ENCODE assay signal across 8 cellular contexts in the genomic region with DNA sequence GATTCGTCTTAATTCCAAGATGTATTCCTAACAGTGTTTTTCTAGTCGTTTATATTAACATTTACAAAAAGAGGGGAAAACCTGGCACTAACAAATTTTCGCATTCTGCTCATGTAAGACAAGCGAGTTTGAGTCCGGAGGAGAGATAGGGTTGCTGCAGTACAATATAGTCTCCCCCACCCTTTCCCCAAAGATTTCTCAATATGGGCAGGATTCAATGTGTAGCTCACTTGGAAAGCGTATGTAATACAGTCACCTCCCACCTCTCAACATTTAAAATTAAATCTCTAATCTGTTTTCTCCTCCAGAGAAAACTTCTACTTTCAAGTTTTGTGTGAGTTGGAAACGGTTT. TPM values are rescaled to one million over a fixed set of nuclear protein-coding genes. Genes with fewer than 3 reads are reported as not detected.
DNase-seq lines count a peak whose midpoint lies in the region; ATAC-seq and TF ChIP-seq lines count a peak whose summit lies in the region.

No MANE protein-coding gene starts in this region.

- DNase-seq in NCI-H526 treated with DMSO at 0.1 percent for 48 hours (lab: John Stamatoyannopoulos, UW) (peak; percentile 20), caudate nucleus (lab: John Stamatoyannopoulos, UW) (no peak), left lobe of liver (ENCODE audit: low spot score) (no peak), thoracic aorta (ENCODE audit: low spot score) (no peak), NCI-H1930 (lab: John Stamatoyannopoulos, UW) (no peak)

- H3K4me1 ChIP-seq in ES-I3 (ENCODE audit: insufficient read depth, low read length), result peaks cover 9% of the 10 kb centered on the region
- H3K4me1 ChIP-seq in thoracic aorta (ENCODE audit: control insufficient read depth in 1 of 2, low read depth in 2 of 2), result peaks cover 0 to 28% of the 10 kb centered on the region in 2 donors

- peak overlapping the region; percentile 96 for H3K4me3 ChIP-seq in thoracic aorta

- TF ChIP-seq CTCF in thoracic aorta (IDR thresholded peaks at IDR 0.05), result no peak

- H3K27me3 ChIP-seq in thoracic aorta (replicated peaks; ENCODE audit: insufficient read depth), result no peaks in the 10 kb centered on the region

- H3K9me3 ChIP-seq in ES-I3 (ENCODE audit: control insufficient read depth, insufficient read depth, low read length), result no peaks in the 10 kb centered on the region
- H3K9me3 ChIP-seq in thoracic aorta, result no peaks in the 10 kb centered on the region

- peak overlapping the region; percentile 50; the same call in 1 of the 2 replicates for H3K9ac ChIP-seq in ES-I3 (ENCODE audit: low read depth, low read length)

- ATAC-seq in left lobe of liver (peak; percentile 58), thoracic aorta (ENCODE audit: insufficient number of reproducible peaks, low FRiP score, low read depth) (no peak), esophagus mucosa (no peak), GM21528 (IDR thresholded peaks at IDR 0.05; ENCODE audit: low FRiP score, unreplicated experiment) (no peak)

- H3K36me3 ChIP-seq in ES-I3 (ENCODE audit: insufficient read depth, low read length) (no peaks in the 10 kb centered on the region; the same call in 1 of the 2 replicates), thoracic aorta (no peaks in the 10 kb centered on the region)

- peak overlapping the region; percentile 72 for H3K27ac ChIP-seq in caudate nucleus (ENCODE audit: low read depth, low read length)
- peak overlapping the region; percentile 98 to 99 for H3K27ac ChIP-seq in thoracic aorta

RNA-seq across cellular contexts. Expression of a gene that starts 57.9 kb away (rescaled TPM):
- total RNA-seq in left lobe of liver (9.7 TPM), thoracic aorta (10 to 100 TPM; 18.1 to 22.7 TPM), esophagus mucosa (24.5 TPM)
